In genomic region chr11:61173456-61173855, GRCh38 we compare ENCODE assay signal across 1 cellular context.
TF ChIP-seq lines count a peak whose summit lies in the region.

No MANE protein-coding gene starts in this region.

TF ChIP-seq in GM12878, 131 proteins besides CTCF, POLR2A, EP300 and RAD21:
- TF ChIP-seq PBX3 (IDR thresholded peaks at IDR 0.05; ENCODE audit: insufficient replicate concordance, low read depth, low read length) (no peak), RUNX3 (IDR thresholded peaks at IDR 0.05; ENCODE audit: low read length) (no peak), SMC3 (IDR thresholded peaks at IDR 0.05; ENCODE audit: borderline replicate concordance, low read length) (peak; percentile 29; the same call in 1 of the 2 replicates), PAX5 (IDR thresholded peaks at IDR 0.05; ENCODE audit: borderline replicate concordance, low read depth, low read length) (no peak), CHD2 (IDR thresholded peaks at IDR 0.05; ENCODE audit: borderline replicate concordance, low read depth, low read length) (no peak), GABPA (IDR thresholded peaks at IDR 0.05; ENCODE audit: low read depth) (no peak), ZNF622 (IDR thresholded peaks at IDR 0.05) (no peak)
